Comparison of ENCODE assay signal across 8 cellular contexts in genomic region chr2:46970334-46971288, GRCh38. TPM values are rescaled to one million over a fixed set of nuclear protein-coding genes. Genes with fewer than 3 reads are reported as not detected.
A peak's percentile ranks its signal among the peaks of the same experiment; 100 is the strongest.
DNase-seq lines count a peak whose midpoint lies in the region; ATAC-seq, FAIRE-seq and TF ChIP-seq lines count a peak whose summit lies in the region.

No MANE protein-coding gene starts in this region.

- ATAC-seq in K562 (peak; percentile 11; the same call in 1 of the 3 replicates), lower lobe of right lung (peak; percentile 31 to 68)

- no peaks in the 10 kb centered on the region for H3K27me3 Mint-ChIP-seq in mesothelial cell of epicardium (ENCODE audit: low read depth)

- H4K20me1 ChIP-seq in K562 (replicated peaks; ENCODE audit: control insufficient read depth, insufficient read depth, low read length) = no peaks in the 10 kb centered on the region

- H3K79me2 ChIP-seq in ACC112 (ENCODE audit: control insufficient read depth, insufficient read depth, low read length, unreplicated experiment) (peaks cover 21% of the 10 kb centered on the region), K562 (ENCODE audit: control insufficient read depth, insufficient read depth, low read length) (peaks cover 5% of the 10 kb centered on the region; the same call in 1 of the 3 replicates)

- no peak for TF ChIP-seq RAD21 in K562 (CRISPR knock-in tag; conservative IDR thresholded peaks at IDR 0.05 in 1 of 2, IDR thresholded peaks at IDR 0.05 in 1 of 2)

- H3K27ac Mint-ChIP-seq in mesothelial cell of epicardium = no peak overlapping the region

- H3K27ac ChIP-seq in ACC112 (ENCODE audit: low read depth, low read length) (peak overlapping the region; percentile 60), K562 (ENCODE audit: extremely low read depth, low read depth, low read length) (no peak overlapping the region), lower lobe of right lung (peak overlapping the region; percentile 76), WERI-Rb-1 (no peak overlapping the region)

- peaks cover 45% of the 10 kb centered on the region for H3K4me1 ChIP-seq in ACC112 (ENCODE audit: control insufficient read depth, insufficient read depth, low read length, unreplicated experiment)
- H3K4me1 ChIP-seq in K562 (replicated peaks in 1 of 2; ENCODE audit: control insufficient read depth in 2 of 2, insufficient read depth in 2 of 2, low read length in 2 of 2) = peaks cover 18 to 21% of the 10 kb centered on the region in 2 experiments
- peaks cover 57% of the 10 kb centered on the region for H3K4me1 ChIP-seq in lower lobe of right lung

- H3K9me3 ChIP-seq in K562 (replicated peaks; ENCODE audit: control insufficient read depth, insufficient read depth, low read depth, low read length) = no peaks in the 10 kb centered on the region
- H3K9me3 ChIP-seq in lower lobe of right lung = no peaks in the 10 kb centered on the region
- no peaks in the 10 kb centered on the region for H3K9me3 ChIP-seq in WERI-Rb-1 (ENCODE audit: severe bottlenecking)

- no peak overlapping the region for H3K4me3 Mint-ChIP-seq in mesothelial cell of epicardium

- H3K9me1 ChIP-seq in K562 (ENCODE audit: control insufficient read depth, insufficient read depth, low read length) = no peaks in the 10 kb centered on the region

- no peaks in the 10 kb centered on the region for H3K9me3 Mint-ChIP-seq in mesothelial cell of epicardium

- FAIRE-seq in HTR-8/SVneo (lab: Jason Lieb, UNC) = no peak
- FAIRE-seq in K562 (lab: Jason Lieb, UNC) = no peak

- BruUV-seq in K562 (replicated peaks; lab: Mats Ljungman, UMichigan) = no TSS peak

- 58% methylated on average over 13 of the region's 13 CpGs for WGBS in K562 (ENCODE audit: insufficient coverage, low coverage, missing lambda C conversion rate)

- H3K4me2 ChIP-seq in K562 (ENCODE audit: insufficient read depth, low read length) = no peak overlapping the region

- intact Hi-C loops in K562 (cut with micrococcal nuclease) = no loop called here
- intact Hi-C loops in lower lobe of right lung (cut with DNase I) = no loop called here

- peak overlapping the region in 1 of 2 experiments; percentile 79; a peak in 2 of 4 replicates for H3K9ac ChIP-seq in K562 (ENCODE audit: insufficient read depth in 1 of 2, low read depth in 2 of 2, low read length in 2 of 2)

- no peaks in the 10 kb centered on the region for H3K27me3 ChIP-seq in ACC112 (ENCODE audit: insufficient read depth, low read length)
- no peaks in the 10 kb centered on the region for H3K27me3 ChIP-seq in K562 (ENCODE audit: control insufficient read depth in 2 of 2, insufficient read depth in 2 of 2, low read length in 2 of 2)
- H3K27me3 ChIP-seq in lower lobe of right lung (ENCODE audit: low read depth) = no peaks in the 10 kb centered on the region
- H3K27me3 ChIP-seq in WERI-Rb-1 (ENCODE audit: insufficient read depth, low read depth, severe bottlenecking) = no peaks in the 10 kb centered on the region

- H3K36me3 ChIP-seq in ACC112 (ENCODE audit: insufficient read depth, low read length) (peaks cover 4% of the 10 kb centered on the region; the same call in 1 of the 2 replicates), K562 (ENCODE audit: control insufficient read depth, insufficient read depth, low read length) (no peaks in the 10 kb centered on the region; the same call in 2 of the 3 replicates), lower lobe of right lung (peaks cover 9% of the 10 kb centered on the region), WERI-Rb-1 (no peaks in the 10 kb centered on the region)

- TF ChIP-seq CTCF in K562 (IDR thresholded peaks at IDR 0.05 in 2 of 3, conservative IDR thresholded peaks at IDR 0.05 in 1 of 3; ENCODE audit: insufficient read depth in 2 of 3, low read depth in 1 of 3, low read length in 3 of 3) (no peak), lower lobe of right lung (IDR thresholded peaks at IDR 0.05) (no peak), mesothelial cell of epicardium (IDR thresholded peaks at IDR 0.05; ENCODE audit: unreplicated experiment) (no peak), WERI-Rb-1 (IDR thresholded peaks at IDR 0.05; ENCODE audit: low read depth, low read length) (no peak)

- POLR2A ChIA-PET in K562 (lab: Yijun Ruan, JAX) = interaction anchor here (0.8 kb wide), 1 partner anchor 11 kb away, joined by 4 read pairs; no protein-coding TSS in a partner anchor

- TF ChIP-seq POLR2A in K562 (conservative IDR thresholded peaks at IDR 0.05) = no peak

- DNase-seq in HTR-8/SVneo (ENCODE audit: insufficient read length, low spot score) = peak; percentile 42
- no peak for DNase-seq in K562 (ENCODE audit: extremely low read depth in 1 of 4, low spot score in 3 of 4)
- DNase-seq in lower lobe of right lung = peak; percentile 76
- no peak for DNase-seq in NCI-H146 treated with DMSO at 0.1 percent for 48 hours (lab: John Stamatoyannopoulos, UW; ENCODE audit: unreplicated experiment)
- DNase-seq in mesothelial cell of epicardium (ENCODE audit: low spot score in 2 of 2, unreplicated experiment in 2 of 2) = no peak
- DNase-seq in WERI-Rb-1 = no peak
- no peak for DNase-seq in SHP77 treated with DMSO at 0.1 percent for 48 hours (lab: John Stamatoyannopoulos, UW)

- H2AFZ ChIP-seq in ACC112 (ENCODE audit: low read length, unreplicated experiment) (no peak overlapping the region), K562 (ENCODE audit: low read depth, low read length) (no peak overlapping the region)

- CTCF ChIA-PET in K562 (lab: Yijun Ruan, JAX; ENCODE audit: low intra/inter-chr PET ratio) = interaction anchor here (0.6 kb wide), 1 partner anchor 50 kb away, joined by 3 read pairs; no protein-coding TSS in a partner anchor

- TF ChIP-seq EP300 in K562 (IDR thresholded peaks at IDR 0.05; ENCODE audit: low read length) = no peak

- H3K4me3 ChIP-seq in ACC112 (ENCODE audit: low read depth, low read length) (no peak overlapping the region), K562 (no peak overlapping the region), lower lobe of right lung (no peak overlapping the region), WERI-Rb-1 (ENCODE audit: low read depth, low read length) (no peak overlapping the region)

- in situ Hi-C loops in K562 (cut with MboI) = no loop called here

- peaks cover 4% of the 10 kb centered on the region for H3K4me1 Mint-ChIP-seq in mesothelial cell of epicardium

- peaks cover 6% of the 10 kb centered on the region for H3K36me3 Mint-ChIP-seq in mesothelial cell of epicardium

TF ChIP-seq in K562, 482 proteins besides CTCF, POLR2A, EP300 and RAD21 (continues in another document):
- TF ChIP-seq ZBED1 (IDR thresholded peaks at IDR 0.05) (no peak), JUND (IDR thresholded peaks at IDR 0.05; ENCODE audit: borderline replicate concordance, low read depth, low read length) (0 out of 2 replicates have a peak, but pooled peaks have one; percentile 20), JUND (tag; IDR thresholded peaks at IDR 0.05; ENCODE audit: borderline replicate concordance, low read depth, low read length) (no peak), ZKSCAN1 (IDR thresholded peaks at IDR 0.05; ENCODE audit: low read depth, low read length) (0 out of 2 replicates have a peak, but pooled peaks have one; percentile 12), FOSL1 (tag; conservative IDR thresholded peaks at IDR 0.05) (peak; percentile 43; the same call in 1 of the 2 replicates), PRPF4 (IDR thresholded peaks at IDR 0.05; ENCODE audit: insufficient read depth, low read depth, low read length, poor library complexity, severe bottlenecking) (no peak)

RNA-seq across cellular contexts. Expression of gene TTC7A, which starts 29.6 kb away (rescaled TPM):
- total RNA-seq in K562 (2011; cell fraction: chromatin; rRNA removed; ENCODE audit: low replicate concordance) = 30.2 and 61.4 TPM in 2 replicates
- total RNA-seq in K562 (2011; cell fraction: nucleolus; rRNA removed) = 25.0 and 33.5 TPM in 2 replicates
- 22.7 and 28.2 TPM in 2 replicates for total RNA-seq in K562 (2011; cell fraction: nucleoplasm; rRNA removed)
- total RNA-seq in K562 (2014; rRNA removed) (9.3 and 10.9 TPM in 2 replicates), K562 (2014; rRNA removed; fragmentation: Illumina TruSeq; extraction: Trizol) (4.2 and 4.8 TPM in 2 replicates), K562 (2015; rRNA removed; fragmentation: Illumina TruSeq; extraction: Trizol) (5.8 and 5.9 TPM in 2 replicates), K562 (2021) (14.5 and 15.0 TPM in 2 replicates), lower lobe of right lung (60.9 TPM), mesothelial cell of epicardium (12.1 to 13.9 TPM (median 12.8 TPM) in 3 replicates)
- polyA plus RNA-seq in K562 (2011; rRNA removed) (7.1 and 9.3 TPM in 2 replicates), K562 (2014; fragmentation: Illumina TruSeq; extraction: Trizol) (7.7 and 8.8 TPM in 2 replicates), K562 (2014; fragmentation: Nextera tagmentation; extraction: Ambion mirVana) (under 1 TPM; 0.68 to 0.70 TPM), K562 (2014; rRNA removed) (6.8 and 7.7 TPM in 2 replicates)
- 5.9 and 9.1 TPM in 2 replicates for polyA plus RNA-seq in K562 (2011; cell fraction: cytosol; rRNA removed)
- 26.0 and 36.1 TPM in 2 replicates for polyA plus RNA-seq in K562 (2011; cell fraction: nucleus; rRNA removed)
- 10.1 and 12.3 TPM in 2 replicates for polyA plus RNA-seq in K562 (2012)
- polyA minus RNA-seq in K562 (2011; rRNA and poly(A)+ RNA removed) = 7.8 and 7.9 TPM in 2 replicates
- 5.4 and 8.4 TPM in 2 replicates for polyA minus RNA-seq in K562 (2011; cell fraction: cytosol; rRNA and poly(A)+ RNA removed)
- polyA minus RNA-seq in K562 (2011; cell fraction: nucleus; rRNA and poly(A)+ RNA removed) = 16.6 and 18.9 TPM in 2 replicates

RNA-seq across cellular contexts. Expression of gene MCFD2, which starts 55.0 kb away (rescaled TPM):
- 97.6 and 157 TPM in 2 replicates for total RNA-seq in K562 (2011; cell fraction: chromatin; rRNA removed; ENCODE audit: low replicate concordance)
- total RNA-seq in K562 (2011; cell fraction: nucleolus; rRNA removed) = 127 and 128 TPM in 2 replicates
- total RNA-seq in K562 (2011; cell fraction: nucleoplasm; rRNA removed) = 152 and 201 TPM in 2 replicates
- total RNA-seq in K562 (2014; rRNA removed) (78.6 and 82.9 TPM in 2 replicates), K562 (2014; rRNA removed; fragmentation: Illumina TruSeq; extraction: Trizol) (99.4 and 117 TPM in 2 replicates), K562 (2015; rRNA removed; fragmentation: Illumina TruSeq; extraction: Trizol) (95.8 and 100 TPM in 2 replicates), K562 (2021) (115 and 125 TPM in 2 replicates), lower lobe of right lung (82.3 TPM), mesothelial cell of epicardium (78.0 to 82.0 TPM (median 81.9 TPM) in 3 replicates)
- polyA plus RNA-seq in K562 (2011; rRNA removed) (165 and 201 TPM in 2 replicates), K562 (2014; fragmentation: Illumina TruSeq; extraction: Trizol) (110 and 123 TPM in 2 replicates), K562 (2014; fragmentation: Nextera tagmentation; extraction: Ambion mirVana) (100 to 1,000 TPM; 217 to 237 TPM), K562 (2014; rRNA removed) (94.0 and 99.3 TPM in 2 replicates)
- 73.3 and 94.0 TPM in 2 replicates for polyA plus RNA-seq in K562 (2011; cell fraction: cytosol; rRNA removed)
- polyA plus RNA-seq in K562 (2011; cell fraction: nucleus; rRNA removed) = 44.7 and 52.8 TPM in 2 replicates
- 122 and 156 TPM in 2 replicates for polyA plus RNA-seq in K562 (2012)
- 227 and 238 TPM in 2 replicates for polyA minus RNA-seq in K562 (2011; rRNA and poly(A)+ RNA removed)
- 45.9 and 53.0 TPM in 2 replicates for polyA minus RNA-seq in K562 (2011; cell fraction: cytosol; rRNA and poly(A)+ RNA removed)
- polyA minus RNA-seq in K562 (2011; cell fraction: nucleus; rRNA and poly(A)+ RNA removed) = 34.2 and 54.3 TPM in 2 replicates

Comparison
In these comparisons a context has a peak if more than half of its experiments do, and no peak if none do; other contexts are left out.
1. H3K27ac ChIP-seq: peak in ACC112 (single experiment) and lower lobe of right lung (single experiment); none in K562 (single experiment) and WERI-Rb-1 (single experiment).
2. DNase-seq: peak in HTR-8/SVneo (single experiment) and lower lobe of right lung (single experiment); none in K562 (0 of 4), NCI-H146 treated with DMSO at 0.1 percent for 48 hours (single experiment), mesothelial cell of epicardium (0 of 2), WERI-Rb-1 (single experiment) and SHP77 treated with DMSO at 0.1 percent for 48 hours (single experiment).